In genomic region chr20:53260591-53260990, GRCh38 we compare ENCODE assay signal across 35 cellular contexts.
"Had no signal": no experiment of that assay in that cellular context is flagged by ENCODE, and none has a peak within 500 bp of the region (broad histone marks: within the 10 kb centered on the region; RNA-seq: fewer than 3 reads in every experiment).

No MANE protein-coding gene starts in this region.

- DNase-seq: Karpas-422, Kasumi-1, MG63, MM.1S, MV-4-11, NCI-H1048, NCI-H1092, NCI-H1092 treated with DMSO at 0.1 percent for 48 hours, NCI-H1105, NCI-H1105 treated with DMSO at 0.1 percent for 48 hours, NCI-H1417, NCI-H1417 treated with DMSO at 0.1 percent for 48 hours, NCI-H1436, NCI-H1436 treated with DMSO at 0.1 percent for 48 hours, NCI-H146, NCI-H1694, NCI-H1694 treated with DMSO at 0.1 percent for 48 hours, NCI-H187, NCI-H187 treated with DMSO at 0.1 percent for 48 hours, NCI-H1930, NCI-H2029, NCI-H2029 treated with DMSO at 0.1 percent for 48 hours, NCI-H2081, NCI-H2081 treated with DMSO at 0.1 percent for 48 hours, NCI-H2107, NCI-H2171, NCI-H2171 treated with DMSO at 0.1 percent for 48 hours, NCI-H2227 treated with DMSO at 0.1 percent for 48 hours, NCI-H226, NCI-H345, NCI-H446, NCI-H446 treated with DMSO at 0.1 percent for 48 hours, NCI-H510A, NCI-H510A treated with DMSO at 0.1 percent for 48 hours, NCI-H524 had no signal

- H3K36me3 ChIP-seq: MG63 had no signal

- H3K9me3 ChIP-seq: MG63 had no signal

- H3K4me3 ChIP-seq: MG63 had no signal
